Comparison of ENCODE assay signal across 1 cellular context in genomic region chr3:123816673-123817207, GRCh38.
A peak's percentile ranks its signal among the peaks of the same experiment; 100 is the strongest.
TF ChIP-seq lines count a peak whose summit lies in the region.

No MANE protein-coding gene starts in this region.

TF ChIP-seq in SK-N-SH, 30 proteins besides CTCF, POLR2A, EP300 and RAD21 (continued from another document):
- TF ChIP-seq USF2 (IDR thresholded peaks at IDR 0.05; ENCODE audit: borderline replicate concordance, low read depth, low read length) (no peak), JUND (IDR thresholded peaks at IDR 0.05) (peak; percentile 78), ZBTB33 (IDR thresholded peaks at IDR 0.05; ENCODE audit: borderline replicate concordance, low read depth) (peak; percentile 65), POLR2AphosphoS5 (IDR thresholded peaks at IDR 0.05; ENCODE audit: low read depth, low read length) (peak; percentile 72; the same call in 1 of the 2 replicates), MAX (IDR thresholded peaks at IDR 0.05; ENCODE audit: low read depth) (peak; percentile 77), ELF1 (IDR thresholded peaks at IDR 0.05) (peak; percentile 24; the same call in 1 of the 2 replicates), TCF12 (IDR thresholded peaks at IDR 0.05) (peak; percentile 93), PBX3 (IDR thresholded peaks at IDR 0.05) (peak; percentile 83), EZH2phosphoT487 (IDR thresholded peaks at IDR 0.05; ENCODE audit: borderline replicate concordance, low read depth) (no peak), REST (IDR thresholded peaks at IDR 0.05; ENCODE audit: low read depth, low read length) (peak; percentile 53; the same call in 1 of the 2 replicates)
